ENCODE assay signal across 10 cellular contexts in genomic region chr13:81929988-81930387, GRCh38.
DNase-seq lines count a peak whose midpoint lies in the region; ATAC-seq and TF ChIP-seq lines count a peak whose summit lies in the region.
"Had no signal": no experiment of that assay in that cellular context is flagged by ENCODE, and none has a peak within 500 bp of the region (broad histone marks: within the 10 kb centered on the region; RNA-seq: fewer than 3 reads in every experiment).

No MANE protein-coding gene starts in this region.

- no peak overlapping the region for H3K27ac ChIP-seq in VCaP
- H3K27ac ChIP-seq: skin epidermis had no signal

- H3K4me3 ChIP-seq in kidney epithelial cell (ENCODE audit: low read depth, low read length): no peak overlapping the region
- H3K4me3 ChIP-seq: skin epidermis had no signal

- DNase-seq in EH (ENCODE audit: low read depth): peak; percentile 6
- peak; percentile 39 for DNase-seq in NCI-H1092 (lab: John Stamatoyannopoulos, UW)
- DNase-seq in kidney epithelial cell (ENCODE audit: low read depth): peak; percentile 9
- DNase-seq in COLO668 (lab: John Stamatoyannopoulos, UW; ENCODE audit: unreplicated experiment): no peak
- DNase-seq in GDM1 (lab: John Stamatoyannopoulos, UW): no peak
- DNase-seq: NCI-H187 treated with DMSO at 0.1 percent for 48 hours had no signal

- no peak for ATAC-seq in GM18511 (IDR thresholded peaks at IDR 0.05; ENCODE audit: unreplicated experiment)
- no peak for ATAC-seq in HG02938 (IDR thresholded peaks at IDR 0.05; ENCODE audit: unreplicated experiment)

- no peaks in the 10 kb centered on the region for H3K27me3 ChIP-seq in kidney epithelial cell (ENCODE audit: control insufficient read depth, insufficient read depth, low read length)

- no peaks in the 10 kb centered on the region for H3K36me3 ChIP-seq in kidney epithelial cell (ENCODE audit: control insufficient read depth, insufficient read depth, low read length)

- TF ChIP-seq CTCF in VCaP (conservative IDR thresholded peaks at IDR 0.05) (peak; percentile 80), kidney epithelial cell (IDR thresholded peaks at IDR 0.05; ENCODE audit: insufficient read depth, low read length, poor library complexity, severe bottlenecking) (peak; percentile 63)

Comparison
In these comparisons a context has a peak if more than half of its experiments do, and no peak if none do; other contexts are left out.
1. DNase-seq: peak in EH (single experiment), NCI-H1092 (single experiment) and kidney epithelial cell (single experiment); none in COLO668 (single experiment) and GDM1 (single experiment).